ENCODE assay signal across 1 cellular context in the genomic region with DNA sequence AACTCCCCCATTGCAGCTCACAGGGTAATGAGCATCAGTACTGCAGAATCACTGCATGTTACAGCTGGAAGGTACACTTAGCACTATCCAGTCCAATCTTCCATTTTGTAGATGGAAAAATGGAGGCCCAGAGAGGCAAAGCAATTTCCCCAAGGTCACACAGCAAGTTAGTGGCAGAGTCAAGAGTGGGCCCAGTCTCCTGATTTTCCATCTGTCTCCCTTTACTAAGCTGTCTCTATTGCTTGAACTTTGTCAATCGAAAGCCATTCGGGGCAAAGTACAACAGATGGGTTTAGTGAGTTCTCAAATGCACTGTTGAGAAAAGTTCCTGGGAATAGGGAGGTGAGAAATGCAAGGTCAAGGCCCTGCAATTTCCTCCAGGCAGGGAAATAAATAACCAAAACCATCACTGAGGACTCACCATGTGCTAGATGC.
TF ChIP-seq lines count a peak whose summit lies in the region.

No MANE protein-coding gene starts in this region.

TF ChIP-seq in HepG2, 621 proteins besides CTCF, POLR2A, EP300 and RAD21 (continued from another document and continues in another):
- TF ChIP-seq, protein P1, sequence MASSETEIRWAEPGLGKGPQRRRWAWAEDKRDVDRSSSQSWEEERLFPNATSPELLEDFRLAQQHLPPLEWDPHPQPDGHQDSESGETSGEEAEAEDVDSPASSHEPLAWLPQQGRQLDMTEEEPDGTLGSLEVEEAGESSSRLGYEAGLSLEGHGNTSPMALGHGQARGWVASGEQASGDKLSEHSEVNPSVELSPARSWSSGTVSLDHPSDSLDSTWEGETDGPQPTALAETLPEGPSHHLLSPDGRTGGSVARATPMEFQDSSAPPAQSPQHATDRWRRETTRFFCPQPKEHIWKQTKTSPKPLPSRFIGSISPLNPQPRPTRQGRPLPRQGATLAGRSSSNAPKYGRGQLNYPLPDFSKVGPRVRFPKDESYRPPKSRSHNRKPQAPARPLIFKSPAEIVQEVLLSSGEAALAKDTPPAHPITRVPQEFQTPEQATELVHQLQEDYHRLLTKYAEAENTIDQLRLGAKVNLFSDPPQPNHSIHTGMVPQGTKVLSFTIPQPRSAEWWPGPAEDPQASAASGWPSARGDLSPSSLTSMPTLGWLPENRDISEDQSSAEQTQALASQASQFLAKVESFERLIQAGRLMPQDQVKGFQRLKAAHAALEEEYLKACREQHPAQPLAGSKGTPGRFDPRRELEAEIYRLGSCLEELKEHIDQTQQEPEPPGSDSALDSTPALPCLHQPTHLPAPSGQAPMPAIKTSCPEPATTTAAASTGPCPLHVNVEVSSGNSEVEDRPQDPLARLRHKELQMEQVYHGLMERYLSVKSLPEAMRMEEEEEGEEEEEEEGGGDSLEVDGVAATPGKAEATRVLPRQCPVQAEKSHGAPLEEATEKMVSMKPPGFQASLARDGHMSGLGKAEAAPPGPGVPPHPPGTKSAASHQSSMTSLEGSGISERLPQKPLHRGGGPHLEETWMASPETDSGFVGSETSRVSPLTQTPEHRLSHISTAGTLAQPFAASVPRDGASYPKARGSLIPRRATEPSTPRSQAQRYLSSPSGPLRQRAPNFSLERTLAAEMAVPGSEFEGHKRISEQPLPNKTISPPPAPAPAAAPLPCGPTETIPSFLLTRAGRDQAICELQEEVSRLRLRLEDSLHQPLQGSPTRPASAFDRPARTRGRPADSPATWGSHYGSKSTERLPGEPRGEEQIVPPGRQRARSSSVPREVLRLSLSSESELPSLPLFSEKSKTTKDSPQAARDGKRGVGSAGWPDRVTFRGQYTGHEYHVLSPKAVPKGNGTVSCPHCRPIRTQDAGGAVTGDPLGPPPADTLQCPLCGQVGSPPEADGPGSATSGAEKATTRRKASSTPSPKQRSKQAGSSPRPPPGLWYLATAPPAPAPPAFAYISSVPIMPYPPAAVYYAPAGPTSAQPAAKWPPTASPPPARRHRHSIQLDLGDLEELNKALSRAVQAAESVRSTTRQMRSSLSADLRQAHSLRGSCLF (CRISPR knock-in tag; IDR thresholded peaks at IDR 0.05; ENCODE audit: borderline replicate concordance), result no peak
- TF ChIP-seq, protein P2, sequence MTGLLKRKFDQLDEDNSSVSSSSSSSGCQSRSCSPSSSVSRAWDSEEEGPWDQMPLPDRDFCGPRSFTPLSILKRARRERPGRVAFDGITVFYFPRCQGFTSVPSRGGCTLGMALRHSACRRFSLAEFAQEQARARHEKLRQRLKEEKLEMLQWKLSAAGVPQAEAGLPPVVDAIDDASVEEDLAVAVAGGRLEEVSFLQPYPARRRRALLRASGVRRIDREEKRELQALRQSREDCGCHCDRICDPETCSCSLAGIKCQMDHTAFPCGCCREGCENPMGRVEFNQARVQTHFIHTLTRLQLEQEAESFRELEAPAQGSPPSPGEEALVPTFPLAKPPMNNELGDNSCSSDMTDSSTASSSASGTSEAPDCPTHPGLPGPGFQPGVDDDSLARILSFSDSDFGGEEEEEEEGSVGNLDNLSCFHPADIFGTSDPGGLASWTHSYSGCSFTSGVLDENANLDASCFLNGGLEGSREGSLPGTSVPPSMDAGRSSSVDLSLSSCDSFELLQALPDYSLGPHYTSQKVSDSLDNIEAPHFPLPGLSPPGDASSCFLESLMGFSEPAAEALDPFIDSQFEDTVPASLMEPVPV (CRISPR knock-in tag; IDR thresholded peaks at IDR 0.05), result no peak
- TF ChIP-seq GABPB1 (CRISPR knock-in tag; IDR thresholded peaks at IDR 0.05) (no peak), SNAI1 (CRISPR knock-in tag; IDR thresholded peaks at IDR 0.05; ENCODE audit: borderline replicate concordance) (no peak), ZKSCAN1 (IDR thresholded peaks at IDR 0.05; ENCODE audit: low read length) (no peak), ZSCAN31 (CRISPR knock-in tag; IDR thresholded peaks at IDR 0.05; ENCODE audit: low read depth) (no peak), PITX1 (CRISPR knock-in tag; IDR thresholded peaks at IDR 0.05) (no peak), ZKSCAN5 (CRISPR knock-in tag; IDR thresholded peaks at IDR 0.05) (peak; percentile 71; the same call in 1 of the 2 replicates), ZNF460 (CRISPR knock-in tag; IDR thresholded peaks at IDR 0.05; ENCODE audit: borderline replicate concordance) (no peak), ZNF562 (CRISPR knock-in tag; IDR thresholded peaks at IDR 0.05; ENCODE audit: borderline replicate concordance) (no peak), ZNF720 (CRISPR knock-in tag; IDR thresholded peaks at IDR 0.05) (no peak), SP140L (CRISPR knock-in tag; IDR thresholded peaks at IDR 0.05; ENCODE audit: borderline replicate concordance) (no peak), RARG (CRISPR knock-in tag; IDR thresholded peaks at IDR 0.05; ENCODE audit: low read depth) (no peak), FOXK2 (IDR thresholded peaks at IDR 0.05) (no peak), ZNF432 (CRISPR knock-in tag; IDR thresholded peaks at IDR 0.05; ENCODE audit: borderline replicate concordance) (no peak), MZF1 (CRISPR knock-in tag; IDR thresholded peaks at IDR 0.05; ENCODE audit: borderline replicate concordance) (no peak), GATAD2A (CRISPR knock-in tag; IDR thresholded peaks at IDR 0.05) (peak; percentile 49), ATM (IDR thresholded peaks at IDR 0.05; ENCODE audit: borderline replicate concordance) (no peak), HNF4G (IDR thresholded peaks at IDR 0.05; ENCODE audit: borderline replicate concordance, low read depth, low read length) (peak; percentile 64), HNF4G (CRISPR knock-in tag; IDR thresholded peaks at IDR 0.05; ENCODE audit: borderline replicate concordance, low read depth) (no peak)
- TF ChIP-seq, protein P3, sequence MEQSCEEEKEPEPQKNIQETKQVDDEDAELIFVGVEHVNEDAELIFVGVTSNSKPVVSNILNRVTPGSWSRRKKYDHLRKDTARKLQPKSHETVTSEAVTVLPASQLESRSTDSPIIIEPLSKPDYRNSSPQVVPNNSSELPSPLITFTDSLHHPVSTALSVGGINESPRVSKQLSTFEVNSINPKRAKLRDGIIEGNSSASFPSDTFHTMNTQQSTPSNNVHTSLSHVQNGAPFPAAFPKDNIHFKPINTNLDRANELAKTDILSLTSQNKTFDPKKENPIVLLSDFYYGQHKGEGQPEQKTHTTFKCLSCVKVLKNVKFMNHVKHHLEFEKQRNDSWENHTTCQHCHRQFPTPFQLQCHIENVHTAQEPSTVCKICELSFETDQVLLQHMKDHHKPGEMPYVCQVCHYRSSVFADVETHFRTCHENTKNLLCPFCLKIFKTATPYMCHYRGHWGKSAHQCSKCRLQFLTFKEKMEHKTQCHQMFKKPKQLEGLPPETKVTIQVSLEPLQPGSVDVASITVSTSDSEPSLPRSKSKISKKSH (CRISPR knock-in tag; IDR thresholded peaks at IDR 0.05; ENCODE audit: borderline replicate concordance), result no peak
- TF ChIP-seq, protein P4, sequence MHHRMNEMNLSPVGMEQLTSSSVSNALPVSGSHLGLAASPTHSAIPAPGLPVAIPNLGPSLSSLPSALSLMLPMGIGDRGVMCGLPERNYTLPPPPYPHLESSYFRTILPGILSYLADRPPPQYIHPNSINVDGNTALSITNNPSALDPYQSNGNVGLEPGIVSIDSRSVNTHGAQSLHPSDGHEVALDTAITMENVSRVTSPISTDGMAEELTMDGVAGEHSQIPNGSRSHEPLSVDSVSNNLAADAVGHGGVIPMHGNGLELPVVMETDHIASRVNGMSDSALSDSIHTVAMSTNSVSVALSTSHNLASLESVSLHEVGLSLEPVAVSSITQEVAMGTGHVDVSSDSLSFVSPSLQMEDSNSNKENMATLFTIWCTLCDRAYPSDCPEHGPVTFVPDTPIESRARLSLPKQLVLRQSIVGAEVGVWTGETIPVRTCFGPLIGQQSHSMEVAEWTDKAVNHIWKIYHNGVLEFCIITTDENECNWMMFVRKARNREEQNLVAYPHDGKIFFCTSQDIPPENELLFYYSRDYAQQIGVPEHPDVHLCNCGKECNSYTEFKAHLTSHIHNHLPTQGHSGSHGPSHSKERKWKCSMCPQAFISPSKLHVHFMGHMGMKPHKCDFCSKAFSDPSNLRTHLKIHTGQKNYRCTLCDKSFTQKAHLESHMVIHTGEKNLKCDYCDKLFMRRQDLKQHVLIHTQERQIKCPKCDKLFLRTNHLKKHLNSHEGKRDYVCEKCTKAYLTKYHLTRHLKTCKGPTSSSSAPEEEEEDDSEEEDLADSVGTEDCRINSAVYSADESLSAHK (CRISPR knock-in tag; IDR thresholded peaks at IDR 0.05; ENCODE audit: borderline replicate concordance), result no peak
- TF ChIP-seq, protein P5, sequence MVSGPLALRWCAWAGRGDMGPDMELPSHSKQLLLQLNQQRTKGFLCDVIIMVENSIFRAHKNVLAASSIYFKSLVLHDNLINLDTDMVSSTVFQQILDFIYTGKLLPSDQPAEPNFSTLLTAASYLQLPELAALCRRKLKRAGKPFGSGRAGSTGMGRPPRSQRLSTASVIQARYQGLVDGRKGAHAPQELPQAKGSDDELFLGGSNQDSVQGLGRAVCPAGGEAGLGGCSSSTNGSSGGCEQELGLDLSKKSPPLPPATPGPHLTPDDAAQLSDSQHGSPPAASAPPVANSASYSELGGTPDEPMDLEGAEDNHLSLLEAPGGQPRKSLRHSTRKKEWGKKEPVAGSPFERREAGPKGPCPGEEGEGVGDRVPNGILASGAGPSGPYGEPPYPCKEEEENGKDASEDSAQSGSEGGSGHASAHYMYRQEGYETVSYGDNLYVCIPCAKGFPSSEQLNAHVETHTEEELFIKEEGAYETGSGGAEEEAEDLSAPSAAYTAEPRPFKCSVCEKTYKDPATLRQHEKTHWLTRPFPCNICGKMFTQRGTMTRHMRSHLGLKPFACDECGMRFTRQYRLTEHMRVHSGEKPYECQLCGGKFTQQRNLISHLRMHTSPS (CRISPR knock-in tag; IDR thresholded peaks at IDR 0.05; ENCODE audit: low read depth), result no peak
- TF ChIP-seq, protein P6, sequence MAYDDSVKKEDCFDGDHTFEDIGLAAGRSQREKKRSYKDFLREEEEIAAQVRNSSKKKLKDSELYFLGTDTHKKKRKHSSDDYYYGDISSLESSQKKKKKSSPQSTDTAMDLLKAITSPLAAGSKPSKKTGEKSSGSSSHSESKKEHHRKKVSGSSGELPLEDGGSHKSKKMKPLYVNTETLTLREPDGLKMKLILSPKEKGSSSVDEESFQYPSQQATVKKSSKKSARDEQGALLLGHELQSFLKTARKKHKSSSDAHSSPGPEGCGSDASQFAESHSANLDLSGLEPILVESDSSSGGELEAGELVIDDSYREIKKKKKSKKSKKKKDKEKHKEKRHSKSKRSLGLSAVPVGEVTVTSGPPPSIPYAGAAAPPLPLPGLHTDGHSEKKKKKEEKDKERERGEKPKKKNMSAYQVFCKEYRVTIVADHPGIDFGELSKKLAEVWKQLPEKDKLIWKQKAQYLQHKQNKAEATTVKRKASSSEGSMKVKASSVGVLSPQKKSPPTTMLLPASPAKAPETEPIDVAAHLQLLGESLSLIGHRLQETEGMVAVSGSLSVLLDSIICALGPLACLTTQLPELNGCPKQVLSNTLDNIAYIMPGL (CRISPR knock-in tag; IDR thresholded peaks at IDR 0.05; ENCODE audit: borderline replicate concordance in 1 of 2, low read depth in 1 of 2), result no peak
- TF ChIP-seq, protein P7, sequence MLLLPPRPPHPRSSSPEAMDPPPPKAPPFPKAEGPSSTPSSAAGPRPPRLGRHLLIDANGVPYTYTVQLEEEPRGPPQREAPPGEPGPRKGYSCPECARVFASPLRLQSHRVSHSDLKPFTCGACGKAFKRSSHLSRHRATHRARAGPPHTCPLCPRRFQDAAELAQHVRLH (CRISPR knock-in tag; IDR thresholded peaks at IDR 0.05; ENCODE audit: borderline replicate concordance, low read depth), result peak; percentile 38; the same call in 1 of the 2 replicates
- TF ChIP-seq, protein P8, sequence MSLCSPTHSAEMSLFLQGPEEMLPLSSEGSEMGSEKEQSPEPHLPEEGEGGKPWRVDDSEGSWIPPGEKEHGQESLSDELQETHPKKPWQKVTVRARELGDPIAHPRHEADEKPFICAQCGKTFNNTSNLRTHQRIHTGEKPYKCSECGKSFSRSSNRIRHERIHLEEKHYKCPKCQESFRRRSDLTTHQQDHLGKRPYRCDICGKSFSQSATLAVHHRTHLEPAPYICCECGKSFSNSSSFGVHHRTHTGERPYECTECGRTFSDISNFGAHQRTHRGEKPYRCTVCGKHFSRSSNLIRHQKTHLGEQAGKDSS (CRISPR knock-in tag; IDR thresholded peaks at IDR 0.05; ENCODE audit: borderline replicate concordance, low read depth), result no peak
- TF ChIP-seq, protein P9, sequence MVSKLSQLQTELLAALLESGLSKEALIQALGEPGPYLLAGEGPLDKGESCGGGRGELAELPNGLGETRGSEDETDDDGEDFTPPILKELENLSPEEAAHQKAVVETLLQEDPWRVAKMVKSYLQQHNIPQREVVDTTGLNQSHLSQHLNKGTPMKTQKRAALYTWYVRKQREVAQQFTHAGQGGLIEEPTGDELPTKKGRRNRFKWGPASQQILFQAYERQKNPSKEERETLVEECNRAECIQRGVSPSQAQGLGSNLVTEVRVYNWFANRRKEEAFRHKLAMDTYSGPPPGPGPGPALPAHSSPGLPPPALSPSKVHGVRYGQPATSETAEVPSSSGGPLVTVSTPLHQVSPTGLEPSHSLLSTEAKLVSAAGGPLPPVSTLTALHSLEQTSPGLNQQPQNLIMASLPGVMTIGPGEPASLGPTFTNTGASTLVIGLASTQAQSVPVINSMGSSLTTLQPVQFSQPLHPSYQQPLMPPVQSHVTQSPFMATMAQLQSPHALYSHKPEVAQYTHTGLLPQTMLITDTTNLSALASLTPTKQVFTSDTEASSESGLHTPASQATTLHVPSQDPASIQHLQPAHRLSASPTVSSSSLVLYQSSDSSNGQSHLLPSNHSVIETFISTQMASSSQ (IDR thresholded peaks at IDR 0.05; ENCODE audit: low read depth), result no peak
- TF ChIP-seq, protein P9 (CRISPR knock-in tag; IDR thresholded peaks at IDR 0.05; ENCODE audit: borderline replicate concordance), result no peak
